In genomic region chr5:79535477-79536192, GRCh38 we compare ENCODE assay signal across 1 cellular context.
TF ChIP-seq lines count a peak whose summit lies in the region.

No MANE protein-coding gene starts in this region.

TF ChIP-seq in HepG2, 621 proteins besides CTCF, POLR2A, EP300 and RAD21 (continued from another document and continues in another):
- TF ChIP-seq, protein P1, sequence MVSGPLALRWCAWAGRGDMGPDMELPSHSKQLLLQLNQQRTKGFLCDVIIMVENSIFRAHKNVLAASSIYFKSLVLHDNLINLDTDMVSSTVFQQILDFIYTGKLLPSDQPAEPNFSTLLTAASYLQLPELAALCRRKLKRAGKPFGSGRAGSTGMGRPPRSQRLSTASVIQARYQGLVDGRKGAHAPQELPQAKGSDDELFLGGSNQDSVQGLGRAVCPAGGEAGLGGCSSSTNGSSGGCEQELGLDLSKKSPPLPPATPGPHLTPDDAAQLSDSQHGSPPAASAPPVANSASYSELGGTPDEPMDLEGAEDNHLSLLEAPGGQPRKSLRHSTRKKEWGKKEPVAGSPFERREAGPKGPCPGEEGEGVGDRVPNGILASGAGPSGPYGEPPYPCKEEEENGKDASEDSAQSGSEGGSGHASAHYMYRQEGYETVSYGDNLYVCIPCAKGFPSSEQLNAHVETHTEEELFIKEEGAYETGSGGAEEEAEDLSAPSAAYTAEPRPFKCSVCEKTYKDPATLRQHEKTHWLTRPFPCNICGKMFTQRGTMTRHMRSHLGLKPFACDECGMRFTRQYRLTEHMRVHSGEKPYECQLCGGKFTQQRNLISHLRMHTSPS (CRISPR knock-in tag; IDR thresholded peaks at IDR 0.05; ENCODE audit: low read depth), result no peak
- TF ChIP-seq HOXD1 (CRISPR knock-in tag; IDR thresholded peaks at IDR 0.05), result 0 out of 2 replicates have a peak, but pooled peaks have one; percentile 31
- TF ChIP-seq ZBTB39 (CRISPR knock-in tag; IDR thresholded peaks at IDR 0.05), result peak; percentile 78
- TF ChIP-seq, protein P2, sequence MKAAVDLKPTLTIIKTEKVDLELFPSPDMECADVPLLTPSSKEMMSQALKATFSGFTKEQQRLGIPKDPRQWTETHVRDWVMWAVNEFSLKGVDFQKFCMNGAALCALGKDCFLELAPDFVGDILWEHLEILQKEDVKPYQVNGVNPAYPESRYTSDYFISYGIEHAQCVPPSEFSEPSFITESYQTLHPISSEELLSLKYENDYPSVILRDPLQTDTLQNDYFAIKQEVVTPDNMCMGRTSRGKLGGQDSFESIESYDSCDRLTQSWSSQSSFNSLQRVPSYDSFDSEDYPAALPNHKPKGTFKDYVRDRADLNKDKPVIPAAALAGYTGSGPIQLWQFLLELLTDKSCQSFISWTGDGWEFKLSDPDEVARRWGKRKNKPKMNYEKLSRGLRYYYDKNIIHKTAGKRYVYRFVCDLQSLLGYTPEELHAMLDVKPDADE (CRISPR knock-in tag; IDR thresholded peaks at IDR 0.05), result no peak
- TF ChIP-seq ARNT2 (CRISPR knock-in tag; IDR thresholded peaks at IDR 0.05; ENCODE audit: low read depth), result 0 out of 2 replicates have a peak, but pooled peaks have one; percentile 12
- TF ChIP-seq, protein P3, sequence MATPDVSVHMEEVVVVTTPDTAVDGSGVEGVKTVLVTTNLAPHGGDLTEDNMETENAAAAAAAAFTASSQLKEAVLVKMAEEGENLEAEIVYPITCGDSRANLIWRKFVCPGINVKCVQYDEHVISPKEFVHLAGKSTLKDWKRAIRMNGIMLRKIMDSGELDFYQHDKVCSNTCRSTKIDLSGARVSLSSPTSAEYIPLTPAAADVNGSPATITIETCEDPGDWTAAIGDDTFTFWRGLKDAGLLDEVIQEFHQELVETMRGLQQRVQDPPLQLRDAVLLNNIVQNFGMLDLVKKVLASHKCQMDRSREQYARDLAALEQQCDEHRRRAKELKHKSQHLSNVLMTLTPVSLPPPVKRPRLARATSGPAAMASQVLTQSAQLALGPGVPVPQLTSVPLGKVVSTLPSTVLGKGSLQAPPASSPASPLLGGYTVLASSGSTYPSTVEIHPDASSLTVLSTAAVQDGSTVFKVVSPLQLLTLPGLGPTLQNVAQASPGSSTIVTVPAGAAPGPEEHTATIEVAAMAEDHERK (CRISPR knock-in tag; IDR thresholded peaks at IDR 0.05; ENCODE audit: low read depth), result no peak
- no peak for TF ChIP-seq ZFY (CRISPR knock-in tag; IDR thresholded peaks at IDR 0.05)
- no peak for TF ChIP-seq NR1H2 (CRISPR knock-in tag; IDR thresholded peaks at IDR 0.05; ENCODE audit: borderline replicate concordance, low read depth)
- 0 out of 2 replicates have a peak, but pooled peaks have one; percentile 29 for TF ChIP-seq ARNTL (CRISPR knock-in tag; IDR thresholded peaks at IDR 0.05)
- no peak for TF ChIP-seq BORCS8-MEF2B (CRISPR knock-in tag; IDR thresholded peaks at IDR 0.05)
- TF ChIP-seq ZKSCAN5 (CRISPR knock-in tag; IDR thresholded peaks at IDR 0.05), result no peak
- TF ChIP-seq CBX1 (IDR thresholded peaks at IDR 0.05; ENCODE audit: low read depth), result no peak
- TF ChIP-seq ZBTB34 (CRISPR knock-in tag; IDR thresholded peaks at IDR 0.05), result no peak
- TF ChIP-seq ZNF747 (CRISPR knock-in tag; IDR thresholded peaks at IDR 0.05; ENCODE audit: borderline replicate concordance), result no peak
- TF ChIP-seq TOPORS (CRISPR knock-in tag; IDR thresholded peaks at IDR 0.05), result no peak
- TF ChIP-seq MATR3 (CRISPR knock-in tag; IDR thresholded peaks at IDR 0.05), result no peak
- no peak for TF ChIP-seq ZBTB3 (CRISPR knock-in tag; IDR thresholded peaks at IDR 0.05; ENCODE audit: borderline replicate concordance, low read depth)
- no peak for TF ChIP-seq ZSCAN20 (CRISPR knock-in tag; IDR thresholded peaks at IDR 0.05; ENCODE audit: borderline replicate concordance)
- TF ChIP-seq STAG1 (CRISPR knock-in tag; IDR thresholded peaks at IDR 0.05), result no peak
- no peak for TF ChIP-seq GABPB1 (CRISPR knock-in tag; IDR thresholded peaks at IDR 0.05)
- TF ChIP-seq ZNF263 (CRISPR knock-in tag; IDR thresholded peaks at IDR 0.05), result no peak
- no peak for TF ChIP-seq ZBTB4 (CRISPR knock-in tag; IDR thresholded peaks at IDR 0.05; ENCODE audit: borderline replicate concordance)
- peak; percentile 97 for TF ChIP-seq NR2F2 (IDR thresholded peaks at IDR 0.05; ENCODE audit: borderline replicate concordance, low read depth)
- no peak for TF ChIP-seq ZNF670 (CRISPR knock-in tag; IDR thresholded peaks at IDR 0.05; ENCODE audit: borderline replicate concordance)
- peak; percentile 53 to 62; a peak in 3 of 4 replicates for TF ChIP-seq MAFK (conservative IDR thresholded peaks at IDR 0.05 in 1 of 2, IDR thresholded peaks at IDR 0.05 in 1 of 2; ENCODE audit: low read length in 2 of 2)
- peak; percentile 87 for TF ChIP-seq PPARG (CRISPR knock-in tag; conservative IDR thresholded peaks at IDR 0.05)
- TF ChIP-seq SRSF4 (IDR thresholded peaks at IDR 0.05; ENCODE audit: low read depth, low read length, poor library complexity, severe bottlenecking), result no peak
- TF ChIP-seq STAT5B (CRISPR knock-in tag; IDR thresholded peaks at IDR 0.05), result no peak
- TF ChIP-seq ZMYM4 (CRISPR knock-in tag; IDR thresholded peaks at IDR 0.05), result peak; percentile 75
- TF ChIP-seq MBD4 (IDR thresholded peaks at IDR 0.05; ENCODE audit: borderline replicate concordance, low read length), result no peak; the same call in 1 of the 2 replicates
- no peak for TF ChIP-seq PITX1 (CRISPR knock-in tag; IDR thresholded peaks at IDR 0.05)
- no peak for TF ChIP-seq AGO2 (optimal IDR thresholded peaks at IDR 0.05; ENCODE audit: low read depth, low read length)
- peak; percentile 33; the same call in 1 of the 2 replicates for TF ChIP-seq NR2C2 (CRISPR knock-in tag; IDR thresholded peaks at IDR 0.05; ENCODE audit: borderline replicate concordance)
- no peak for TF ChIP-seq ZNF7 (CRISPR knock-in tag; IDR thresholded peaks at IDR 0.05)
- no peak for TF ChIP-seq ZNF710 (CRISPR knock-in tag; IDR thresholded peaks at IDR 0.05; ENCODE audit: borderline replicate concordance)
- TF ChIP-seq FOXM1 (CRISPR knock-in tag; IDR thresholded peaks at IDR 0.05), result no peak
- TF ChIP-seq ADNP (CRISPR knock-in tag; IDR thresholded peaks at IDR 0.05), result 0 out of 2 replicates have a peak, but pooled peaks have one; percentile 65
- no peak for TF ChIP-seq ZNF782 (CRISPR knock-in tag; IDR thresholded peaks at IDR 0.05; ENCODE audit: borderline replicate concordance)
- no peak for TF ChIP-seq KMT2A (CRISPR knock-in tag; IDR thresholded peaks at IDR 0.05)
- TF ChIP-seq SKI (IDR thresholded peaks at IDR 0.05; ENCODE audit: partially characterized antibody), result peak; percentile 18
- 0 out of 2 replicates have a peak, but pooled peaks have one; percentile 29 for TF ChIP-seq ATF1 (CRISPR knock-in tag; IDR thresholded peaks at IDR 0.05)
- TF ChIP-seq PRDM15 (CRISPR knock-in tag; IDR thresholded peaks at IDR 0.05), result no peak
- no peak for TF ChIP-seq ZNF230 (CRISPR knock-in tag; IDR thresholded peaks at IDR 0.05)
